ENCODE assay signal across 1 cellular context in the genomic region with DNA sequence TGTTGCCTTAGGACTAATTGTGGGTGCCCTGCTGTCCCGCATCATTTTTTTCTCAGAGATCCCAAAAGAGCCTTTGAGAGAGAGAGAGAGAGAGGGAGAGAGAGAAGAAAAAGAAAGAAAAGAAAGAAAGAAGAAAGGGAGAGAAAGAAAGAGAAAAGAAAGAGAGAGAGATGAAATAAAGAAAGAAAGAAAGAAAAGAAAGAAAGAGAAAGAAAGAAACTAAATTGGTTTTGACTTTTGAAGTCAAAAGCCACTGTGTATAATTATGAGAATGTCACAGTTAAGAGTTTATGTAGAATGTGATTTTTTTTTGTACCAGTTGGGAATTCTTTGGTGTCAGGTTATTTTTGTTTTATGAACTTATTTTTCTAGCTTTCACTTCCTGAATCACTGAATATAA.
A peak's percentile ranks its signal among the peaks of the same experiment; 100 is the strongest.
TF ChIP-seq lines count a peak whose summit lies in the region.

No MANE protein-coding gene starts in this region.

TF ChIP-seq in K562, 482 proteins besides CTCF, POLR2A, EP300 and RAD21 (continued from another document):
- TF ChIP-seq, protein P1, sequence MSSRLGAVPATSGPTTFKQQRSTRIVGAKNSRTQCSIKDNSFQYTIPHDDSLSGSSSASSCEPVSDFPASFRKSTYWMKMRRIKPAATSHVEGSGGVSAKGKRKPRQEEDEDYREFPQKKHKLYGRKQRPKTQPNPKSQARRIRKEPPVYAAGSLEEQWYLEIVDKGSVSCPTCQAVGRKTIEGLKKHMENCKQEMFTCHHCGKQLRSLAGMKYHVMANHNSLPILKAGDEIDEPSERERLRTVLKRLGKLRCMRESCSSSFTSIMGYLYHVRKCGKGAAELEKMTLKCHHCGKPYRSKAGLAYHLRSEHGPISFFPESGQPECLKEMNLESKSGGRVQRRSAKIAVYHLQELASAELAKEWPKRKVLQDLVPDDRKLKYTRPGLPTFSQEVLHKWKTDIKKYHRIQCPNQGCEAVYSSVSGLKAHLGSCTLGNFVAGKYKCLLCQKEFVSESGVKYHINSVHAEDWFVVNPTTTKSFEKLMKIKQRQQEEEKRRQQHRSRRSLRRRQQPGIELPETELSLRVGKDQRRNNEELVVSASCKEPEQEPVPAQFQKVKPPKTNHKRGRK (tag; IDR thresholded peaks at IDR 0.05) = peak; percentile 49; the same call in 1 of the 2 replicates
- no peak for TF ChIP-seq ZNF146 (CRISPR knock-in tag; IDR thresholded peaks at IDR 0.05; ENCODE audit: unreplicated experiment)
- no peak for TF ChIP-seq MBD2 (IDR thresholded peaks at IDR 0.05; ENCODE audit: borderline replicate concordance, low read depth)
- TF ChIP-seq HNRNPH1 (optimal IDR thresholded peaks at IDR 0.05; ENCODE audit: low read depth, low read length) = no peak
- no peak for TF ChIP-seq PYGO2 (tag; IDR thresholded peaks at IDR 0.05)
- TF ChIP-seq, protein P2, sequence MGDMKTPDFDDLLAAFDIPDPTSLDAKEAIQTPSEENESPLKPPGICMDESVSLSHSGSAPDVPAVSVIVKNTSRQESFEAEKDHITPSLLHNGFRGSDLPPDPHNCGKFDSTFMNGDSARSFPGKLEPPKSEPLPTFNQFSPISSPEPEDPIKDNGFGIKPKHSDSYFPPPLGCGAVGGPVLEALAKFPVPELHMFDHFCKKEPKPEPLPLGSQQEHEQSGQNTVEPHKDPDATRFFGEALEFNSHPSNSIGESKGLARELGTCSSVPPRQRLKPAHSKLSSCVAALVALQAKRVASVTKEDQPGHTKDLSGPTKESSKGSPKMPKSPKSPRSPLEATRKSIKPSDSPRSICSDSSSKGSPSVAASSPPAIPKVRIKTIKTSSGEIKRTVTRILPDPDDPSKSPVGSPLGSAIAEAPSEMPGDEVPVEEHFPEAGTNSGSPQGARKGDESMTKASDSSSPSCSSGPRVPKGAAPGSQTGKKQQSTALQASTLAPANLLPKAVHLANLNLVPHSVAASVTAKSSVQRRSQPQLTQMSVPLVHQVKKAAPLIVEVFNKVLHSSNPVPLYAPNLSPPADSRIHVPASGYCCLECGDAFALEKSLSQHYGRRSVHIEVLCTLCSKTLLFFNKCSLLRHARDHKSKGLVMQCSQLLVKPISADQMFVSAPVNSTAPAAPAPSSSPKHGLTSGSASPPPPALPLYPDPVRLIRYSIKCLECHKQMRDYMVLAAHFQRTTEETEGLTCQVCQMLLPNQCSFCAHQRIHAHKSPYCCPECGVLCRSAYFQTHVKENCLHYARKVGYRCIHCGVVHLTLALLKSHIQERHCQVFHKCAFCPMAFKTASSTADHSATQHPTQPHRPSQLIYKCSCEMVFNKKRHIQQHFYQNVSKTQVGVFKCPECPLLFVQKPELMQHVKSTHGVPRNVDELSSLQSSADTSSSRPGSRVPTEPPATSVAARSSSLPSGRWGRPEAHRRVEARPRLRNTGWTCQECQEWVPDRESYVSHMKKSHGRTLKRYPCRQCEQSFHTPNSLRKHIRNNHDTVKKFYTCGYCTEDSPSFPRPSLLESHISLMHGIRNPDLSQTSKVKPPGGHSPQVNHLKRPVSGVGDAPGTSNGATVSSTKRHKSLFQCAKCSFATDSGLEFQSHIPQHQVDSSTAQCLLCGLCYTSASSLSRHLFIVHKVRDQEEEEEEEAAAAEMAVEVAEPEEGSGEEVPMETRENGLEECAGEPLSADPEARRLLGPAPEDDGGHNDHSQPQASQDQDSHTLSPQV (IDR thresholded peaks at IDR 0.05) = no peak
